Comparison of ENCODE assay signal across 12 cellular contexts in the genomic region with DNA sequence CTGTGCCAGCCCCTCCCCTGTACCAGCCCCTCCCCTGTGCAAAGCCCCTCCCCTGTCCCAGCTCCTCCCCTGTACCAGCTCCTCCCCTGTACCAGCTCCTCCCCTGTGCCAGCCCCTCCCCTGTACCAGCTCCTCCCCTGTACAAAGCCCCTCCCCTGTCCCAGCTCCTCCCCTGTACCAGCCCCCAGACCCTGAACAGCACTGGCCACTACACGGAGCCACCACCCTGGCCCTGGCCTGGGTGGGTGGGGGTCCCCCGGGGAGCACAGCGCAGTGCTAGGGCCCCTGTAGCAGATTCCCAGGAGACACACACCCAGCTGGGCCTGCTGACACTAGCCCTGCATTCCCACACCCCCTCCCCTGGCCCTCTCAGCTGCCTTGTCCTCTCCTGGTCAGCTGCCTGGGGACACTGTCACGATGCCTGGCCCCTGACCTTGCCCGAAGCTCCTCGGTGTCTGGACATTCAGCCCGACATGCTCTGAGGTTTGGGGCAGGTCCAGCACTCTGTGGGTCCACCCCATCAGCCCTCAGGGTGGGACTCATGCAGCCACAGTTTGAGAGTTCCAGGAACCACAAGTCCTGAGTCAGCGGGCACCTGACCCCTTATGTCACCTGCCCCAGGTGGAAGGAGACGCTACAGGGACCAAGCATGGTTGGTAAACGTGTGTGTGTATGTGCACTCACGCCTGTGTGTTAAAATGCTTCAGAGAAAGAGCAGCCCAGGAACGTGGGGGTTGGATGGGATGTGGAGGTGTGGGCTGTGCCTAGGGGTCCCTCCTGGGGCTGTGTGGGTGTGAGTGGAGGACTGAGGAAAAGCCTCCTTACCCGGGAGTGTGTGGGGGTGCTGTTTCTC.
DNase-seq lines count a peak whose midpoint lies in the region; ATAC-seq and TF ChIP-seq lines count a peak whose summit lies in the region.
"Had no signal": no experiment of that assay in that cellular context is flagged by ENCODE, and none has a peak within 500 bp of the region (broad histone marks: within the 10 kb centered on the region; RNA-seq: fewer than 3 reads in every experiment).

No MANE protein-coding gene starts in this region.

- H3K36me3 Mint-ChIP-seq in activated naive CD4-positive, alpha-beta T cell treated with anti-CD3 and anti-CD28 coated beads, Interleukin-2, amount 10 ng/mL, durations not matched to agents 7 days and 5 days, result no peaks in the 10 kb centered on the region
- H3K36me3 Mint-ChIP-seq in activated naive CD8-positive, alpha-beta T cell treated with anti-CD3 and anti-CD28 coated beads, Interleukin-2, amount 10 ng/mL, durations not matched to agents 7 days and 5 days, result no peaks in the 10 kb centered on the region
- H3K36me3 Mint-ChIP-seq: CD4-positive, CD25-positive, alpha-beta regulatory T cell had no signal

- intact Hi-C loops in upper lobe of right lung (cut with DNase I), result no loop called here

- peaks cover 52% of the 10 kb centered on the region for H3K27me3 Mint-ChIP-seq in activated naive CD4-positive, alpha-beta T cell treated with anti-CD3 and anti-CD28 coated beads, Interleukin-2, amount 10 ng/mL, durations not matched to agents 7 days and 5 days
- H3K27me3 Mint-ChIP-seq in activated naive CD8-positive, alpha-beta T cell treated with anti-CD3 and anti-CD28 coated beads, Interleukin-2, amount 10 ng/mL, durations not matched to agents 7 days and 5 days, result peaks cover 3% of the 10 kb centered on the region
- H3K27me3 Mint-ChIP-seq: central memory CD8-positive, alpha-beta T cell; T-helper 17 cell had no signal

- no peak overlapping the region for H3K4me3 Mint-ChIP-seq in activated naive CD4-positive, alpha-beta T cell treated with anti-CD3 and anti-CD28 coated beads, Interleukin-2, amount 10 ng/mL, durations not matched to agents 7 days and 5 days
- H3K4me3 Mint-ChIP-seq in activated naive CD8-positive, alpha-beta T cell treated with anti-CD3 and anti-CD28 coated beads, Interleukin-2, amount 10 ng/mL, durations not matched to agents 7 days and 5 days, result peak overlapping the region; percentile 60
- H3K4me3 Mint-ChIP-seq: CD4-positive, CD25-positive, alpha-beta regulatory T cell; central memory CD8-positive, alpha-beta T cell; T-helper 17 cell had no signal

- H3K4me1 Mint-ChIP-seq in activated naive CD4-positive, alpha-beta T cell treated with anti-CD3 and anti-CD28 coated beads, Interleukin-2, amount 10 ng/mL, durations not matched to agents 7 days and 5 days, result peaks cover 30% of the 10 kb centered on the region
- peaks cover 8% of the 10 kb centered on the region for H3K4me1 Mint-ChIP-seq in activated naive CD8-positive, alpha-beta T cell treated with anti-CD3 and anti-CD28 coated beads, Interleukin-2, amount 10 ng/mL, durations not matched to agents 7 days and 5 days

- H3K36me3 ChIP-seq in lung (ENCODE audit: control insufficient read depth in 2 of 2, insufficient read depth in 2 of 2, low read length in 2 of 2), result no peaks in the 10 kb centered on the region
- no peaks in the 10 kb centered on the region for H3K36me3 ChIP-seq in upper lobe of right lung

- no peaks in the 10 kb centered on the region for H3K9me3 Mint-ChIP-seq in activated naive CD4-positive, alpha-beta T cell treated with anti-CD3 and anti-CD28 coated beads, Interleukin-2, amount 10 ng/mL, durations not matched to agents 7 days and 5 days
- no peaks in the 10 kb centered on the region for H3K9me3 Mint-ChIP-seq in activated naive CD8-positive, alpha-beta T cell treated with anti-CD3 and anti-CD28 coated beads, Interleukin-2, amount 10 ng/mL, durations not matched to agents 7 days and 5 days
- H3K9me3 Mint-ChIP-seq: central memory CD8-positive, alpha-beta T cell had no signal

- H3K4me1 ChIP-seq in lung (ENCODE audit: control insufficient read depth in 2 of 2, insufficient read depth in 2 of 2, low read length in 2 of 2) (peaks cover 0 to 7% of the 10 kb centered on the region in 2 donors), upper lobe of right lung (peaks cover 10% of the 10 kb centered on the region)

- H3K4me3 ChIP-seq in lung (no peak overlapping the region), upper lobe of right lung (no peak overlapping the region)

- H3K27ac Mint-ChIP-seq in activated naive CD4-positive, alpha-beta T cell treated with anti-CD3 and anti-CD28 coated beads, Interleukin-2, amount 10 ng/mL, durations not matched to agents 7 days and 5 days, result peak overlapping the region; percentile 47
- H3K27ac Mint-ChIP-seq in activated naive CD8-positive, alpha-beta T cell treated with anti-CD3 and anti-CD28 coated beads, Interleukin-2, amount 10 ng/mL, durations not matched to agents 7 days and 5 days, result peak overlapping the region; percentile 87
- H3K27ac Mint-ChIP-seq: T-helper 17 cell had no signal

- DNase-seq in activated naive CD4-positive, alpha-beta T cell treated with anti-CD3 and anti-CD28 coated beads, Interleukin-2, amount 10 ng/mL, durations not matched to agents 7 days and 5 days, result peak; percentile 36
- no peak for DNase-seq in activated naive CD4-positive, alpha-beta T cell treated with Interleukin-2 at 50 U/mL for 16 hours
- DNase-seq in activated naive CD8-positive, alpha-beta T cell treated with anti-CD3 and anti-CD28 coated beads, Interleukin-2, amount 10 ng/mL, durations not matched to agents 7 days and 5 days, result peak; percentile 40
- DNase-seq in lung (ENCODE audit: low spot score), result peak; percentile 47
- peak; percentile 70 for DNase-seq in upper lobe of right lung
- DNase-seq: CD4-positive, CD25-positive, alpha-beta regulatory T cell; NCI-H1436 treated with DMSO at 0.1 percent for 48 hours had no signal

- H3K27me3 ChIP-seq in lung (ENCODE audit: control insufficient read depth, insufficient read depth) (no peaks in the 10 kb centered on the region), upper lobe of right lung (no peaks in the 10 kb centered on the region)

- CTCF ChIA-PET in activated naive CD4-positive, alpha-beta T cell treated with anti-CD3 and anti-CD28 coated beads, Interleukin-2, amount 10 ng/mL, durations not matched to agents 7 days and 5 days (lab: Charles Lee), result no interaction called here

- 41 to 58% methylated on average over 13 of the region's 13 CpGs for WGBS in lung, 2 donors

- POLR2A ChIA-PET in activated naive CD8-positive, alpha-beta T cell treated with anti-CD3 and anti-CD28 coated beads, Interleukin-2, amount 10 ng/mL, durations not matched to agents 7 days and 5 days (lab: Charles Lee), result no interaction called here

- TF ChIP-seq CTCF in lung (IDR thresholded peaks at IDR 0.05; ENCODE audit: control extremely low read depth, extremely low read depth), result no peak
- no peak for TF ChIP-seq CTCF in upper lobe of right lung (IDR thresholded peaks at IDR 0.05)

- peak; percentile 34 for ATAC-seq in activated naive CD8-positive, alpha-beta T cell treated with anti-CD3 and anti-CD28 coated beads, Interleukin-2, amount 10 ng/mL, durations not matched to agents 7 days and 5 days (ENCODE audit: low read depth)
- ATAC-seq in lung (ENCODE audit: insufficient read depth, low FRiP score) (peak; percentile 4), upper lobe of right lung (peak; percentile 8), GM19463 (IDR thresholded peaks at IDR 0.05; ENCODE audit: unreplicated experiment) (no peak), GM19467 (IDR thresholded peaks at IDR 0.05; ENCODE audit: unreplicated experiment) (no peak), HG02938 (IDR thresholded peaks at IDR 0.05; ENCODE audit: unreplicated experiment) (no peak)
- ATAC-seq: T-helper 17 cell had no signal

- H3K27ac ChIP-seq in lung (ENCODE audit: low read depth in 1 of 2, low read length in 1 of 2) (no peak overlapping the region), upper lobe of right lung (no peak overlapping the region)

- H3K9me3 ChIP-seq in lung (ENCODE audit: control insufficient read depth in 2 of 2, insufficient read depth in 1 of 2, low read length in 1 of 2) (peaks cover 0 to 1% of the 10 kb centered on the region in 2 donors), upper lobe of right lung (no peaks in the 10 kb centered on the region)

Comparison
In these comparisons a context has a peak if more than half of its experiments do, and no peak if none do; other contexts are left out.
1. ATAC-seq: peak in activated naive CD8-positive, alpha-beta T cell treated with anti-CD3 and anti-CD28 coated beads, Interleukin-2, amount 10 ng/mL, durations not matched to agents 7 days and 5 days (single experiment), lung (single experiment) and upper lobe of right lung (single experiment); none in GM19463 (single experiment), GM19467 (single experiment) and HG02938 (single experiment).